In genomic region chr10:12787297-12787696, GRCh38 we compare ENCODE assay signal across 30 cellular contexts.
"Had no signal": no experiment of that assay in that cellular context is flagged by ENCODE, and none has a peak within 500 bp of the region (broad histone marks: within the 10 kb centered on the region; RNA-seq: fewer than 3 reads in every experiment).

No MANE protein-coding gene starts in this region.

- H3K36me3 ChIP-seq: cardiac muscle cell, gastrocnemius medialis, right lobe of liver, upper lobe of right lung had no signal

- H3K4me1 ChIP-seq: gastrocnemius medialis, left ventricle myocardium inferior, right lobe of liver, upper lobe of right lung had no signal

- H3K4me3 Mint-ChIP-seq: activated CD4-positive, alpha-beta T cell treated with anti-CD3 and anti-CD28 coated beads for 36 hours; activated CD8-positive, alpha-beta memory T cell treated with anti-CD3 and anti-CD28 coated beads, Interleukin-2, amount 10 ng/mL, durations not matched to agents 7 days and 5 days; activated CD8-positive, alpha-beta T cell treated with anti-CD3 and anti-CD28 coated beads, Interleukin-2, amount 10 ng/mL, durations not matched to agents 7 days and 5 days; activated naive CD8-positive, alpha-beta T cell; activated T-cell treated with anti-CD3 and anti-CD28 coated beads, Interleukin-2, amount 50 U/mL, for 72 hours; brain; effector memory CD8-positive, alpha-beta T cell; naive B cell; neural crest cell; T-helper 2 cell treated with Interferon-gamma antibody and Interleukin-4, amounts not matched to agents 5 μg/mL and 100 μg/mL, for 36 hours had no signal

- H3K36me3 Mint-ChIP-seq: activated CD8-positive, alpha-beta memory T cell treated with anti-CD3 and anti-CD28 coated beads, Interleukin-2, amount 10 ng/mL, durations not matched to agents 7 days and 5 days had no signal

- DNase-seq: activated CD4-positive, alpha-beta T cell treated with anti-CD3 and anti-CD28 coated beads for 36 hours; activated CD4-positive, CD25-positive, alpha-beta regulatory T cell; activated CD8-positive, alpha-beta memory T cell treated with anti-CD3 and anti-CD28 coated beads, Interleukin-2, amount 10 ng/mL, durations not matched to agents 7 days and 5 days; activated CD8-positive, alpha-beta T cell treated with anti-CD3 and anti-CD28 coated beads, Interleukin-2, amount 10 ng/mL, durations not matched to agents 7 days and 5 days; activated naive CD4-positive, alpha-beta T cell; activated T-cell treated with anti-CD3 and anti-CD28 coated beads, Interleukin-2, amount 50 U/mL, for 72 hours; cerebellar nuclear complex; effector memory CD8-positive, alpha-beta T cell; erythroblast; gastrocnemius medialis; heart right ventricle; left ventricle myocardium inferior; mucosa of descending colon; naive B cell; right lobe of liver; stimulated activated CD4-positive, alpha-beta T cell treated with anti-CD3 and anti-CD28 coated beads, Interleukin-12 subunit alpha, Interleukin-12 subunit beta, amount 100 ng/mL, for 4 hours; stimulated activated CD4-positive, alpha-beta T cell treated with anti-CD3 and anti-CD28 coated beads, Interleukin-4, amount 100 ng/mL, for 1 hour; stimulated activated naive CD8-positive, alpha-beta T cell treated with anti-CD3 and anti-CD28 coated beads, Interleukin-15, Interleukin-2, amounts not matched to agents 100 U/mL and 50 U/mL, for 24 hours; T-helper 1 cell; upper lobe of right lung had no signal

- H3K27ac Mint-ChIP-seq: activated CD4-positive, alpha-beta T cell treated with anti-CD3 and anti-CD28 coated beads for 36 hours; activated CD8-positive, alpha-beta memory T cell treated with anti-CD3 and anti-CD28 coated beads, Interleukin-2, amount 10 ng/mL, durations not matched to agents 7 days and 5 days; activated CD8-positive, alpha-beta T cell treated with anti-CD3 and anti-CD28 coated beads, Interleukin-2, amount 10 ng/mL, durations not matched to agents 7 days and 5 days; activated naive CD8-positive, alpha-beta T cell; activated T-cell treated with anti-CD3 and anti-CD28 coated beads, Interleukin-2, amount 50 U/mL, for 72 hours; effector memory CD8-positive, alpha-beta T cell; progenitor cell of endocrine pancreas; T-helper 2 cell treated with Interferon-gamma antibody and Interleukin-4, amounts not matched to agents 5 μg/mL and 100 μg/mL, for 36 hours had no signal

- H3K4me3 ChIP-seq: cardiac muscle cell, coronary artery, gastrocnemius medialis, heart right ventricle, left ventricle myocardium inferior, lung, mucosa of descending colon, right lobe of liver, skin epidermis, upper lobe of right lung had no signal

- H3K9me3 ChIP-seq: gastrocnemius medialis, mucosa of descending colon, right lobe of liver, upper lobe of right lung had no signal

- ATAC-seq: activated CD4-positive, alpha-beta T cell treated with anti-CD3 and anti-CD28 coated beads for 36 hours; activated CD8-positive, alpha-beta memory T cell treated with anti-CD3 and anti-CD28 coated beads, Interleukin-2, amount 10 ng/mL, durations not matched to agents 7 days and 5 days; activated CD8-positive, alpha-beta T cell treated with anti-CD3 and anti-CD28 coated beads, Interleukin-2, amount 10 ng/mL, durations not matched to agents 7 days and 5 days; activated T-cell treated with anti-CD3 and anti-CD28 coated beads, Interleukin-2, amount 50 U/mL, for 72 hours; effector memory CD8-positive, alpha-beta T cell; gastrocnemius medialis; heart right ventricle; mucosa of descending colon; stimulated activated naive CD8-positive, alpha-beta T cell treated with anti-CD3 and anti-CD28 coated beads, Interleukin-15, Interleukin-2, amounts not matched to agents 100 U/mL and 50 U/mL, for 24 hours; upper lobe of right lung had no signal

- H3K27me3 Mint-ChIP-seq: activated CD4-positive, alpha-beta T cell treated with anti-CD3 and anti-CD28 coated beads for 36 hours; activated CD8-positive, alpha-beta memory T cell treated with anti-CD3 and anti-CD28 coated beads, Interleukin-2, amount 10 ng/mL, durations not matched to agents 7 days and 5 days; activated naive CD8-positive, alpha-beta T cell; brain; effector memory CD8-positive, alpha-beta T cell; naive B cell had no signal

- H3K27ac ChIP-seq: cardiac muscle cell, coronary artery, gastrocnemius medialis, heart right ventricle, left ventricle myocardium inferior, right lobe of liver, skin epidermis, upper lobe of right lung had no signal

- H3K27me3 ChIP-seq: cardiac muscle cell, heart right ventricle, right lobe of liver, upper lobe of right lung had no signal

- H3K9me3 Mint-ChIP-seq: activated T-cell treated with anti-CD3 and anti-CD28 coated beads, Interleukin-2, amount 50 U/mL, for 72 hours; effector memory CD8-positive, alpha-beta T cell; naive B cell had no signal

- FAIRE-seq: islet of Langerhans had no signal
